8 cellular contexts compared by ENCODE assay signal in the genomic region with DNA sequence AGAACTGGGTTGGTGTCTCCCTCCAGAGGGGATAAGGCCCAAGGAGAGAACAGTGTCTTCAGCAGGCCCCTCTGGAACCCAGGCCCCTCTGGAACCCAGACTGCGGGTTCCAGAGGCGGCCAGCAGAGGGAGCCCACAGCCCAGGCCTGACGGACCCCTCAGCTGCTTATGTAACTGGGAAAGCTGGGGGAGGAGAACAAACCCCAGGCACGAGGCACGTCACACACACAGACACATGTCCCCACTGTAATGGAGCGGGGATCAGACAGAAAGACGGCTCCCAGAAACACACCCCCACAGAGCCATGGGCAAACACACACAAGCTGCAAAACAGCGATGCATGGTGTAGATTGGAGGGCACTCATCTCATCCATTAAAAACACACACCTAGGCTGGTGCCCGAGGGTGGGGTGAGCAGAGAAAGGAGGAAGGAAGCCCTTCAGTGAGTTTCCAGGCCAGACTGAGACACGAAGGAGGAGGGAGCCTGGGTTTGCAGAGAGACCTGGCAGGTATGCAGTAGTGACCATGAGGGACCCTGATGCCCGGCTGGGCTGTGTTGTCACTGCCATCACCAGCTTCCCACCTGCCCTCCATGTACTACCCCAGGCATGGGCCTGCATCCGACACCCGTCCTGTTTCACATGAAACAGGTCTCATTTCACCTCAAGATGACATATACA. TPM values are rescaled to one million over a fixed set of nuclear protein-coding genes. Genes with fewer than 3 reads are reported as not detected.
DNase-seq lines count a peak whose midpoint lies in the region; ATAC-seq and TF ChIP-seq lines count a peak whose summit lies in the region.

No MANE protein-coding gene starts in this region.

- H3K9ac ChIP-seq in BLaER1 = peak overlapping the region; percentile 7; the same call in 1 of the 2 replicates

- H3K4me3 ChIP-seq in BLaER1 = no peak overlapping the region
- no peak overlapping the region for H3K4me3 ChIP-seq in adrenal gland
- H3K4me3 ChIP-seq in left ventricle myocardium inferior = peak overlapping the region; percentile 18
- no peak overlapping the region for H3K4me3 ChIP-seq in aorta (ENCODE audit: low read length in 2 of 2)

- 21 to 34% (median 23%) methylated on average over 10 to 13 of the region's 13 CpGs for WGBS in adrenal gland, 4 donors
- 17 to 19% methylated on average over 13 of the region's 13 CpGs for WGBS in aorta, 2 donors

- peak overlapping the region; percentile 69 for H3K4me2 ChIP-seq in BLaER1

- DNase-seq in NCI-H1930 (lab: John Stamatoyannopoulos, UW) = peak; percentile 18 to 35
- DNase-seq in T-helper 2 cell = peak; percentile 33 to 78 (median 57)
- peak; percentile 83 to 96 (median 89) for DNase-seq in adrenal gland
- DNase-seq in left ventricle myocardium inferior = peak; percentile 82
- peak; percentile 48 for DNase-seq in renal cortical epithelial cell (ENCODE audit: low read depth)
- peak; percentile 88 to 92 for DNase-seq in aorta

- TF ChIP-seq CTCF in adrenal gland (IDR thresholded peaks at IDR 0.05) = peak; percentile 91 to 97 (median 94)
- TF ChIP-seq CTCF in left ventricle myocardium inferior (IDR thresholded peaks at IDR 0.05; ENCODE audit: borderline replicate concordance) = peak; percentile 94

- H3K27ac ChIP-seq in BLaER1 (0 out of 2 replicates have a peak overlapping the region, but pooled peaks have one; percentile 14), adrenal gland (peak overlapping the region in 2 of 5 donors; percentile 15 to 90), left ventricle myocardium inferior (replicated peaks) (peak overlapping the region; percentile 95), aorta (ENCODE audit: low read depth in 1 of 2, low read length in 2 of 2) (peak overlapping the region in 1 of 2 donors; percentile 25)

- peaks cover 70% of the 10 kb centered on the region for H3K4me1 ChIP-seq in BLaER1
- H3K4me1 ChIP-seq in adrenal gland (replicated peaks in 1 of 2) = peaks cover 10 to 18% of the 10 kb centered on the region in 2 donors
- H3K4me1 ChIP-seq in left ventricle myocardium inferior = peaks cover 62% of the 10 kb centered on the region
- no peaks in the 10 kb centered on the region for H3K4me1 ChIP-seq in aorta (ENCODE audit: control insufficient read depth in 1 of 2, insufficient read depth in 2 of 2, low read length in 2 of 2)

- peak in 1 of 2 donors; percentile 53 for TF ChIP-seq POLR2A in adrenal gland (IDR thresholded peaks at IDR 0.05)

- peaks cover 20% of the 10 kb centered on the region; the same call in 1 of the 2 replicates for H4K20me1 ChIP-seq in BLaER1

- H3K36me3 ChIP-seq in BLaER1 (no peaks in the 10 kb centered on the region), adrenal gland (replicated peaks in 1 of 2) (no peaks in the 10 kb centered on the region), left ventricle myocardium inferior (no peaks in the 10 kb centered on the region), aorta (ENCODE audit: control insufficient read depth in 1 of 2, insufficient read depth in 2 of 2, low read length in 1 of 2) (no peaks in the 10 kb centered on the region)

- H3K9me3 ChIP-seq in BLaER1 (no peaks in the 10 kb centered on the region), adrenal gland (replicated peaks in 1 of 3) (no peaks in the 10 kb centered on the region), left ventricle myocardium inferior (replicated peaks) (no peaks in the 10 kb centered on the region), aorta (ENCODE audit: control insufficient read depth, low read length) (no peaks in the 10 kb centered on the region)

- ATAC-seq in GM21723 (IDR thresholded peaks at IDR 0.05; ENCODE audit: unreplicated experiment) (peak; percentile 24), aorta (ENCODE audit: low FRiP score) (peak; percentile 78)

- H3K27me3 ChIP-seq in BLaER1 (no peaks in the 10 kb centered on the region), adrenal gland (no peaks in the 10 kb centered on the region), left ventricle myocardium inferior (ENCODE audit: low read depth) (no peaks in the 10 kb centered on the region), aorta (ENCODE audit: control insufficient read depth in 1 of 2, insufficient read depth in 2 of 2, low read length in 1 of 2) (no peaks in the 10 kb centered on the region)

- intact Hi-C loops in adrenal gland (cut with DNase I) (loop anchor here in 1 of 2 donors (10.0 kb wide), 1 partner anchor 154 kb away; no protein-coding TSS in a partner anchor), left ventricle myocardium inferior (cut with micrococcal nuclease) (no loop called here), aorta (cut with DNase I) (loop anchor here (2.0 to 5.0 kb wide), 6 partner anchors 91 to 191 kb away; a partner anchor contains a TSS)

RNA-seq across cellular contexts. Expression of a gene that starts 2.8 kb away (rescaled TPM):
- total RNA-seq in adrenal gland = 10 to 100 TPM; 15.0 to 42.9 (median 24.1) TPM
- polyA plus RNA-seq in adrenal gland = 10 to 100 TPM in 2 of 3 donors, 1 to 10 TPM in 1; 9.7 to 24.9 (median 20.8) TPM
- total RNA-seq in left ventricle myocardium inferior = 18.2 TPM
- 56.1 and 59.4 TPM in 2 replicates for total RNA-seq in renal cortical epithelial cell
- 10 to 100 TPM; 29.5 to 33.5 TPM for total RNA-seq in aorta
- polyA plus RNA-seq in aorta = 10 to 100 TPM; 10.5 to 48.0 TPM

RNA-seq across cellular contexts. Expression of a gene that starts 14.4 kb away (rescaled TPM):
- total RNA-seq in adrenal gland (1 to 10 TPM in 5 of 8 donors, under 1 TPM in 3; 0.47 to 3.6 (median 1.4) TPM), left ventricle myocardium inferior (401 TPM), renal cortical epithelial cell (0.10 TPM in 1 of 2 replicates, not detected in the other), aorta (10 to 100 TPM; 24.8 to 27.7 TPM)
- polyA plus RNA-seq in adrenal gland (1 to 10 TPM in 2 of 3 donors, under 1 TPM in 1; 0.99 to 4.5 (median 2.7) TPM), aorta (10 to 100 TPM; 15.3 to 26.9 TPM)

RNA-seq across cellular contexts. Expression of a gene that starts 19.8 kb away (rescaled TPM):
- total RNA-seq in adrenal gland = 1 to 10 TPM in 1 of 8 donors, under 1 TPM in 1, not detected in 6; 0.14 to 1.1 TPM
- under 1 TPM; 0.16 to 0.24 (median 0.20) TPM for polyA plus RNA-seq in adrenal gland
- 0.05 TPM for total RNA-seq in left ventricle myocardium inferior
- total RNA-seq in renal cortical epithelial cell = not detected in 2 replicates
- total RNA-seq in aorta = not detected
- polyA plus RNA-seq in aorta = not detected

RNA-seq across cellular contexts. Expression of a gene that starts 31.2 kb away (rescaled TPM):
- total RNA-seq in adrenal gland (under 1 TPM in 2 of 8 donors, not detected in 6; 0.19 to 0.32 TPM), left ventricle myocardium inferior (not detected), renal cortical epithelial cell (0.15 TPM in 1 of 2 replicates, not detected in the other), aorta (under 1 TPM; 0.10 to 0.24 TPM)
- polyA plus RNA-seq in adrenal gland (under 1 TPM in 2 of 3 donors, not detected in 1; 0.13 TPM), aorta (under 1 TPM in 1 of 2 donors, not detected in 1; 0.63 TPM)

RNA-seq across cellular contexts. Expression of a gene that starts 50.2 kb away (rescaled TPM):
- total RNA-seq in adrenal gland (under 1 TPM in 2 of 8 donors, not detected in 6; 0.46 to 0.96 TPM), left ventricle myocardium inferior (0.11 TPM), renal cortical epithelial cell (not detected in 2 replicates), aorta (under 1 TPM in 1 of 2 donors, not detected in 1; 0.19 TPM)
- polyA plus RNA-seq in adrenal gland (under 1 TPM in 1 of 3 donors, not detected in 2; 0.17 TPM), aorta (under 1 TPM in 1 of 2 donors, not detected in 1; 0.36 TPM)

Comparison
In these comparisons a context has a peak if more than half of its experiments do, and no peak if none do; other contexts are left out.
1. DNase-seq: peak in every context shown above with its lines; median percentile 90 in aorta; 89 in adrenal gland; 82 in left ventricle myocardium inferior; 57 in T-helper 2 cell; 48 in renal cortical epithelial cell; 26 in NCI-H1930.
2. RNA of a gene that starts 14.4 kb away (total RNA-seq): 401 TPM in left ventricle myocardium inferior (single experiment); 24.8 to 27.7 TPM in aorta, 0.47 to 3.6 TPM in adrenal gland and 0.10 TPM in renal cortical epithelial cell; every median in the first group is over 10 times any median in the second.